1 cellular context compared by ENCODE assay signal in genomic region chr9:127887792-127888191, GRCh38.
TF ChIP-seq lines count a peak whose summit lies in the region.

No MANE protein-coding gene starts in this region.

TF ChIP-seq in GM23338, 12 proteins besides CTCF, POLR2A, EP300 and RAD21:
- TF ChIP-seq, protein P1, sequence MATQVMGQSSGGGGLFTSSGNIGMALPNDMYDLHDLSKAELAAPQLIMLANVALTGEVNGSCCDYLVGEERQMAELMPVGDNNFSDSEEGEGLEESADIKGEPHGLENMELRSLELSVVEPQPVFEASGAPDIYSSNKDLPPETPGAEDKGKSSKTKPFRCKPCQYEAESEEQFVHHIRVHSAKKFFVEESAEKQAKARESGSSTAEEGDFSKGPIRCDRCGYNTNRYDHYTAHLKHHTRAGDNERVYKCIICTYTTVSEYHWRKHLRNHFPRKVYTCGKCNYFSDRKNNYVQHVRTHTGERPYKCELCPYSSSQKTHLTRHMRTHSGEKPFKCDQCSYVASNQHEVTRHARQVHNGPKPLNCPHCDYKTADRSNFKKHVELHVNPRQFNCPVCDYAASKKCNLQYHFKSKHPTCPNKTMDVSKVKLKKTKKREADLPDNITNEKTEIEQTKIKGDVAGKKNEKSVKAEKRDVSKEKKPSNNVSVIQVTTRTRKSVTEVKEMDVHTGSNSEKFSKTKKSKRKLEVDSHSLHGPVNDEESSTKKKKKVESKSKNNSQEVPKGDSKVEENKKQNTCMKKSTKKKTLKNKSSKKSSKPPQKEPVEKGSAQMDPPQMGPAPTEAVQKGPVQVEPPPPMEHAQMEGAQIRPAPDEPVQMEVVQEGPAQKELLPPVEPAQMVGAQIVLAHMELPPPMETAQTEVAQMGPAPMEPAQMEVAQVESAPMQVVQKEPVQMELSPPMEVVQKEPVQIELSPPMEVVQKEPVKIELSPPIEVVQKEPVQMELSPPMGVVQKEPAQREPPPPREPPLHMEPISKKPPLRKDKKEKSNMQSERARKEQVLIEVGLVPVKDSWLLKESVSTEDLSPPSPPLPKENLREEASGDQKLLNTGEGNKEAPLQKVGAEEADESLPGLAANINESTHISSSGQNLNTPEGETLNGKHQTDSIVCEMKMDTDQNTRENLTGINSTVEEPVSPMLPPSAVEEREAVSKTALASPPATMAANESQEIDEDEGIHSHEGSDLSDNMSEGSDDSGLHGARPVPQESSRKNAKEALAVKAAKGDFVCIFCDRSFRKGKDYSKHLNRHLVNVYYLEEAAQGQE (IDR thresholded peaks at IDR 0.05; ENCODE audit: unreplicated experiment): no peak
- no peak for TF ChIP-seq JUNB (IDR thresholded peaks at IDR 0.05; ENCODE audit: unreplicated experiment)
- no peak for TF ChIP-seq CREB1 (CRISPR knock-in tag; IDR thresholded peaks at IDR 0.05; ENCODE audit: low read depth)
- no peak for TF ChIP-seq ZNF331 (CRISPR knock-in tag; IDR thresholded peaks at IDR 0.05; ENCODE audit: low read depth)
- no peak for TF ChIP-seq ETS1 (IDR thresholded peaks at IDR 0.05)
- no peak for TF ChIP-seq EZH2 (IDR thresholded peaks at IDR 0.05; ENCODE audit: low read depth, unreplicated experiment)
- no peak for TF ChIP-seq ZNF114 (CRISPR knock-in tag; IDR thresholded peaks at IDR 0.05)
- TF ChIP-seq STAT1 (IDR thresholded peaks at IDR 0.05; ENCODE audit: unreplicated experiment): no peak
TF ChIP-seq in GM23338: peak in this region for 0.
